Comparison of ENCODE assay signal across 8 cellular contexts in genomic region chr16:19113577-19114358, GRCh38. TPM values are rescaled to one million over a fixed set of nuclear protein-coding genes. Genes with fewer than 3 reads are reported as not detected.
A peak's percentile ranks its signal among the peaks of the same experiment; 100 is the strongest.
DNase-seq lines count a peak whose midpoint lies in the region; TF ChIP-seq lines count a peak whose summit lies in the region.

TSS of gene ITPRIPL2 (plus strand) at chr16:19113964. CDS start at chr16:19114462, 498 bp downstream.

- peak within 1 kb of the TSS; percentile 76 for H2AFZ ChIP-seq in fibroblast of lung (ENCODE audit: low read length)

- H4K20me1 ChIP-seq in fibroblast of lung (ENCODE audit: control insufficient read depth, extremely low read depth, insufficient read depth, low read length) = no peaks in the 10 kb centered on the region

- peak within 1 kb of the TSS; percentile 54 for H3K4me3 Mint-ChIP-seq in activated CD4-positive, alpha-beta T cell treated with anti-CD3 and anti-CD28 coated beads, Interleukin-2, amount 10 ng/mL, durations not matched to agents 7 days and 5 days
- H3K4me3 Mint-ChIP-seq in activated CD4-positive, alpha-beta memory T cell treated with anti-CD3 and anti-CD28 coated beads for 36 hours = peak within 1 kb of the TSS; percentile 69

- peak; percentile 31 to 71 for TF ChIP-seq POLR2A in uterus (IDR thresholded peaks at IDR 0.05)

- H3K27me3 Mint-ChIP-seq in activated CD4-positive, alpha-beta T cell treated with anti-CD3 and anti-CD28 coated beads, Interleukin-2, amount 10 ng/mL, durations not matched to agents 7 days and 5 days = peaks cover 25% of the 10 kb centered on the region
- H3K27me3 Mint-ChIP-seq in activated CD4-positive, alpha-beta memory T cell treated with anti-CD3 and anti-CD28 coated beads for 36 hours = peaks cover 21% of the 10 kb centered on the region

- TF ChIP-seq CTCF in fibroblast of lung (conservative IDR thresholded peaks at IDR 0.05 in 1 of 2, IDR thresholded peaks at IDR 0.05 in 1 of 2; ENCODE audit: low read depth in 1 of 2, low read length in 2 of 2) (no peak), uterus (IDR thresholded peaks at IDR 0.05) (peak in 1 of 4 experiments; percentile 36)

- H3K36me3 ChIP-seq in HUES6 (ENCODE audit: control insufficient read depth, insufficient read depth, low read length) = no peaks in the 10 kb centered on the region
- H3K36me3 ChIP-seq in fibroblast of lung (ENCODE audit: control insufficient read depth, insufficient read depth, low read length) = peaks cover 10% of the 10 kb centered on the region
- no peaks in the 10 kb centered on the region for H3K36me3 ChIP-seq in mucosa of stomach (ENCODE audit: control insufficient read depth, insufficient read depth, low read length)
- no peaks in the 10 kb centered on the region for H3K36me3 ChIP-seq in uterus

- intact Hi-C loops in activated CD4-positive, alpha-beta memory T cell treated with anti-CD3 and anti-CD28 coated beads for 36 hours (cut with micrococcal nuclease) = no loop called here
- intact Hi-C loops in uterus (cut with DNase I; ENCODE audit: low total_unique reads) = no loop called here

- DNase-seq in activated CD4-positive, alpha-beta T cell treated with anti-CD3 and anti-CD28 coated beads, Interleukin-2, amount 10 ng/mL, durations not matched to agents 7 days and 5 days = no peak
- no peak for DNase-seq in activated CD4-positive, alpha-beta T cell treated with anti-CD3 and anti-CD28 coated beads, Interleukin-2, amount 50 U/mL, for 1 hour
- peak; percentile 31 for DNase-seq in activated CD4-positive, alpha-beta memory T cell treated with anti-CD3 and anti-CD28 coated beads for 36 hours
- DNase-seq in fibroblast of lung (ENCODE audit: low read depth in 2 of 2) (peak; percentile 91 to 95), uterus (peak; percentile 87 to 90)
- no peak for DNase-seq in effector CD4-positive, alpha-beta T cell

- CTCF ChIA-PET in activated CD4-positive, alpha-beta T cell treated with anti-CD3 and anti-CD28 coated beads, Interleukin-2, amount 10 ng/mL, durations not matched to agents 7 days and 5 days (lab: Charles Lee) = interaction anchor here (0.6 to 2.4 kb wide), 6 partner anchors 9 to 37 kb away, joined by 3 to 7 read pairs (median 4); no protein-coding TSS in a partner anchor
- CTCF ChIA-PET in activated CD4-positive, alpha-beta memory T cell treated with anti-CD3 and anti-CD28 coated beads for 36 hours (lab: Charles Lee) = interaction anchor here (0.8 to 2.5 kb wide), 2 partner anchors 28 kb away, joined by 3 to 11 read pairs; no protein-coding TSS in a partner anchor

- H3K36me3 Mint-ChIP-seq in activated CD4-positive, alpha-beta T cell treated with anti-CD3 and anti-CD28 coated beads, Interleukin-2, amount 10 ng/mL, durations not matched to agents 7 days and 5 days (ENCODE audit: low read depth) = no peaks in the 10 kb centered on the region
- H3K36me3 Mint-ChIP-seq in activated CD4-positive, alpha-beta memory T cell treated with anti-CD3 and anti-CD28 coated beads for 36 hours = no peaks in the 10 kb centered on the region

- peaks cover 39% of the 10 kb centered on the region for H3K79me2 ChIP-seq in fibroblast of lung (ENCODE audit: control insufficient read depth, insufficient read depth, low read length)

- peaks cover 15% of the 10 kb centered on the region for H3K4me1 Mint-ChIP-seq in activated CD4-positive, alpha-beta T cell treated with anti-CD3 and anti-CD28 coated beads, Interleukin-2, amount 10 ng/mL, durations not matched to agents 7 days and 5 days
- H3K4me1 Mint-ChIP-seq in activated CD4-positive, alpha-beta memory T cell treated with anti-CD3 and anti-CD28 coated beads for 36 hours (ENCODE audit: low read depth) = peaks cover 19% of the 10 kb centered on the region

- H3K27ac ChIP-seq in HUES6 (ENCODE audit: low read depth, low read length) (peak within 1 kb of the TSS; percentile 23; the same call in 1 of the 2 replicates), fibroblast of lung (ENCODE audit: insufficient read depth, low read length) (peak within 1 kb of the TSS; percentile 95), uterus (peak within 1 kb of the TSS; percentile 94 to 95)

- H3K4me1 ChIP-seq in HUES6 (ENCODE audit: control insufficient read depth, insufficient read depth, low read length) = peaks cover 33% of the 10 kb centered on the region
- H3K4me1 ChIP-seq in fibroblast of lung (ENCODE audit: control insufficient read depth, extremely low read depth, insufficient read depth, low read length) = peaks cover 28% of the 10 kb centered on the region
- H3K4me1 ChIP-seq in mucosa of stomach (ENCODE audit: control insufficient read depth, insufficient read depth, low read length) = peaks cover 63% of the 10 kb centered on the region
- peaks cover 13 to 16% of the 10 kb centered on the region in 2 donors for H3K4me1 ChIP-seq in uterus

- peak within 1 kb of the TSS; percentile 69 for H3K27ac Mint-ChIP-seq in activated CD4-positive, alpha-beta T cell treated with anti-CD3 and anti-CD28 coated beads, Interleukin-2, amount 10 ng/mL, durations not matched to agents 7 days and 5 days
- peak within 1 kb of the TSS; percentile 78 for H3K27ac Mint-ChIP-seq in activated CD4-positive, alpha-beta memory T cell treated with anti-CD3 and anti-CD28 coated beads for 36 hours

- no peaks in the 10 kb centered on the region for H3K9me3 Mint-ChIP-seq in activated CD4-positive, alpha-beta T cell treated with anti-CD3 and anti-CD28 coated beads, Interleukin-2, amount 10 ng/mL, durations not matched to agents 7 days and 5 days
- H3K9me3 Mint-ChIP-seq in activated CD4-positive, alpha-beta memory T cell treated with anti-CD3 and anti-CD28 coated beads for 36 hours = no peaks in the 10 kb centered on the region

- peak within 1 kb of the TSS; percentile 65 for H3K4me3 ChIP-seq in HUES6 (ENCODE audit: low read depth, low read length)
- peak within 1 kb of the TSS; percentile 65 to 76 (median 71) for H3K4me3 ChIP-seq in fibroblast of lung (replicated peaks in 1 of 4; ENCODE audit: control extremely low read depth in 1 of 4, insufficient read depth in 1 of 4, low read depth in 3 of 4, low read length in 4 of 4)
- H3K4me3 ChIP-seq in mucosa of stomach (ENCODE audit: low read length) = peak within 1 kb of the TSS; percentile 40
- H3K4me3 ChIP-seq in uterus = peak within 1 kb of the TSS; percentile 46 to 69

- H3K4me2 ChIP-seq in fibroblast of lung (ENCODE audit: extremely low read depth, insufficient read depth, low read length) = peak within 1 kb of the TSS; percentile 99

- POLR2A ChIA-PET in activated CD4-positive, alpha-beta T cell treated with anti-CD3 and anti-CD28 coated beads, Interleukin-2, amount 10 ng/mL, durations not matched to agents 7 days and 5 days (lab: Charles Lee) = no interaction called here
- POLR2A ChIA-PET in activated CD4-positive, alpha-beta memory T cell treated with anti-CD3 and anti-CD28 coated beads for 36 hours (lab: Charles Lee) = interaction anchor here (1.2 to 1.5 kb wide), 4 partner anchors 9 to 20 kb away, joined by 3 to 4 read pairs (median 4); no protein-coding TSS in a partner anchor

- H3K9ac ChIP-seq in HUES6 (ENCODE audit: low read length) (peak within 1 kb of the TSS; percentile 82), fibroblast of lung (ENCODE audit: insufficient read depth, low read length) (peak within 1 kb of the TSS; percentile 88), mucosa of stomach (ENCODE audit: low read length) (peak within 1 kb of the TSS; percentile 74)

- H3K9me3 ChIP-seq in HUES6 (ENCODE audit: control insufficient read depth, insufficient read depth, low read depth, low read length) (no peaks in the 10 kb centered on the region), fibroblast of lung (ENCODE audit: control insufficient read depth, insufficient read depth, low read depth, low read length) (no peaks in the 10 kb centered on the region), mucosa of stomach (ENCODE audit: control insufficient read depth, low read length) (no peaks in the 10 kb centered on the region), uterus (no peaks in the 10 kb centered on the region)

- H3K27me3 ChIP-seq in HUES6 (ENCODE audit: control insufficient read depth, insufficient read depth, low read length) = peaks cover 28% of the 10 kb centered on the region
- H3K27me3 ChIP-seq in fibroblast of lung (ENCODE audit: control insufficient read depth, insufficient read depth, low read length) = no peaks in the 10 kb centered on the region
- H3K27me3 ChIP-seq in mucosa of stomach (ENCODE audit: control insufficient read depth, insufficient read depth, low read length) = no peaks in the 10 kb centered on the region
- H3K27me3 ChIP-seq in uterus = no peaks in the 10 kb centered on the region

RNA-seq across cellular contexts. Expression of gene ITPRIPL2, which starts in this region (rescaled TPM):
- 1 to 10 TPM; 2.1 to 2.3 TPM for total RNA-seq in activated CD4-positive, alpha-beta T cell treated with anti-CD3 and anti-CD28 coated beads, Interleukin-2, amount 10 ng/mL, durations not matched to agents 7 days and 5 days
- total RNA-seq in activated CD4-positive, alpha-beta memory T cell treated with anti-CD3 and anti-CD28 coated beads for 36 hours = 1 to 10 TPM; 8.9 to 9.7 TPM
- 41.3 and 42.1 TPM in 2 replicates for total RNA-seq in fibroblast of lung
- polyA plus RNA-seq in fibroblast of lung = 19.8 and 23.1 TPM in 2 replicates
- polyA plus RNA-seq in fibroblast of lung (2012) = 14.1 and 19.1 TPM in 2 replicates
- polyA minus RNA-seq in fibroblast of lung (ENCODE audit: low replicate concordance) = 12.9 and 15.8 TPM in 2 replicates
- 10 to 100 TPM; 17.9 to 74.1 (median 43.7) TPM for total RNA-seq in uterus

Comparison
In these comparisons a context has a peak if more than half of its experiments do, and no peak if none do; other contexts are left out.
1. DNase-seq: peak in activated CD4-positive, alpha-beta memory T cell treated with anti-CD3 and anti-CD28 coated beads for 36 hours (single experiment), fibroblast of lung (2 of 2) and uterus (2 of 2); none in activated CD4-positive, alpha-beta T cell treated with anti-CD3 and anti-CD28 coated beads, Interleukin-2, amount 10 ng/mL, durations not matched to agents 7 days and 5 days (single experiment), activated CD4-positive, alpha-beta T cell treated with anti-CD3 and anti-CD28 coated beads, Interleukin-2, amount 50 U/mL, for 1 hour (single experiment) and effector CD4-positive, alpha-beta T cell (single experiment).
2. H3K27ac ChIP-seq: peak in every context shown above with its lines; median percentile 95 in fibroblast of lung; 94 in uterus; 23 in HUES6.
3. Peak in every context shown above with its lines, with median percentiles within 50 percentile points of each other: H3K4me3 ChIP-seq and H3K9ac ChIP-seq.